1 cellular context compared by ENCODE assay signal in genomic region chr13:51845574-51846318, GRCh38.
A peak's percentile ranks its signal among the peaks of the same experiment; 100 is the strongest.
TF ChIP-seq lines count a peak whose summit lies in the region.

No MANE protein-coding gene starts in this region.

TF ChIP-seq in HepG2, 621 proteins besides CTCF, POLR2A, EP300 and RAD21 (continues in another document):
- TF ChIP-seq, protein P1, sequence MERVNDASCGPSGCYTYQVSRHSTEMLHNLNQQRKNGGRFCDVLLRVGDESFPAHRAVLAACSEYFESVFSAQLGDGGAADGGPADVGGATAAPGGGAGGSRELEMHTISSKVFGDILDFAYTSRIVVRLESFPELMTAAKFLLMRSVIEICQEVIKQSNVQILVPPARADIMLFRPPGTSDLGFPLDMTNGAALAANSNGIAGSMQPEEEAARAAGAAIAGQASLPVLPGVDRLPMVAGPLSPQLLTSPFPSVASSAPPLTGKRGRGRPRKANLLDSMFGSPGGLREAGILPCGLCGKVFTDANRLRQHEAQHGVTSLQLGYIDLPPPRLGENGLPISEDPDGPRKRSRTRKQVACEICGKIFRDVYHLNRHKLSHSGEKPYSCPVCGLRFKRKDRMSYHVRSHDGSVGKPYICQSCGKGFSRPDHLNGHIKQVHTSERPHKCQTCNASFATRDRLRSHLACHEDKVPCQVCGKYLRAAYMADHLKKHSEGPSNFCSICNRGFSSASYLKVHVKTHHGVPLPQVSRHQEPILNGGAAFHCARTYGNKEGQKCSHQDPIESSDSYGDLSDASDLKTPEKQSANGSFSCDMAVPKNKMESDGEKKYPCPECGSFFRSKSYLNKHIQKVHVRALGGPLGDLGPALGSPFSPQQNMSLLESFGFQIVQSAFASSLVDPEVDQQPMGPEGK (CRISPR knock-in tag; IDR thresholded peaks at IDR 0.05) = peak; percentile 65
- TF ChIP-seq SP5 (CRISPR knock-in tag; IDR thresholded peaks at IDR 0.05; ENCODE audit: borderline replicate concordance, low read depth) (no peak), ZHX2 (IDR thresholded peaks at IDR 0.05; ENCODE audit: low read depth) (no peak), ZHX2 (CRISPR knock-in tag; IDR thresholded peaks at IDR 0.05; ENCODE audit: borderline replicate concordance) (no peak), YY1 (IDR thresholded peaks at IDR 0.05; ENCODE audit: insufficient read depth, insufficient replicate concordance, low read depth, low read length) (no peak), ZNF678 (CRISPR knock-in tag; IDR thresholded peaks at IDR 0.05) (no peak), HMG20B (CRISPR knock-in tag; conservative IDR thresholded peaks at IDR 0.05) (no peak), CREB1 (IDR thresholded peaks at IDR 0.05) (no peak), CREB1 (CRISPR knock-in tag; IDR thresholded peaks at IDR 0.05) (no peak), SNAPC2 (CRISPR knock-in tag; IDR thresholded peaks at IDR 0.05) (no peak), ZNF367 (CRISPR knock-in tag; IDR thresholded peaks at IDR 0.05; ENCODE audit: borderline replicate concordance) (no peak), KDM5A (IDR thresholded peaks at IDR 0.05; ENCODE audit: borderline replicate concordance, low read length) (no peak), FOXA3 (CRISPR knock-in tag; IDR thresholded peaks at IDR 0.05) (no peak), ZNF562 (CRISPR knock-in tag; IDR thresholded peaks at IDR 0.05; ENCODE audit: borderline replicate concordance) (no peak), ZNF7 (CRISPR knock-in tag; IDR thresholded peaks at IDR 0.05) (no peak), CENPX (CRISPR knock-in tag; IDR thresholded peaks at IDR 0.05) (no peak), ZNF350 (CRISPR knock-in tag; IDR thresholded peaks at IDR 0.05; ENCODE audit: borderline replicate concordance, low read depth) (no peak)
- TF ChIP-seq, protein P2, sequence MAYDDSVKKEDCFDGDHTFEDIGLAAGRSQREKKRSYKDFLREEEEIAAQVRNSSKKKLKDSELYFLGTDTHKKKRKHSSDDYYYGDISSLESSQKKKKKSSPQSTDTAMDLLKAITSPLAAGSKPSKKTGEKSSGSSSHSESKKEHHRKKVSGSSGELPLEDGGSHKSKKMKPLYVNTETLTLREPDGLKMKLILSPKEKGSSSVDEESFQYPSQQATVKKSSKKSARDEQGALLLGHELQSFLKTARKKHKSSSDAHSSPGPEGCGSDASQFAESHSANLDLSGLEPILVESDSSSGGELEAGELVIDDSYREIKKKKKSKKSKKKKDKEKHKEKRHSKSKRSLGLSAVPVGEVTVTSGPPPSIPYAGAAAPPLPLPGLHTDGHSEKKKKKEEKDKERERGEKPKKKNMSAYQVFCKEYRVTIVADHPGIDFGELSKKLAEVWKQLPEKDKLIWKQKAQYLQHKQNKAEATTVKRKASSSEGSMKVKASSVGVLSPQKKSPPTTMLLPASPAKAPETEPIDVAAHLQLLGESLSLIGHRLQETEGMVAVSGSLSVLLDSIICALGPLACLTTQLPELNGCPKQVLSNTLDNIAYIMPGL (CRISPR knock-in tag; IDR thresholded peaks at IDR 0.05; ENCODE audit: borderline replicate concordance in 1 of 2, low read depth in 1 of 2) = 0 out of 4 replicates have a peak, but pooled peaks of 1 of the 2 experiments have one; percentile 5
- TF ChIP-seq, protein P3, sequence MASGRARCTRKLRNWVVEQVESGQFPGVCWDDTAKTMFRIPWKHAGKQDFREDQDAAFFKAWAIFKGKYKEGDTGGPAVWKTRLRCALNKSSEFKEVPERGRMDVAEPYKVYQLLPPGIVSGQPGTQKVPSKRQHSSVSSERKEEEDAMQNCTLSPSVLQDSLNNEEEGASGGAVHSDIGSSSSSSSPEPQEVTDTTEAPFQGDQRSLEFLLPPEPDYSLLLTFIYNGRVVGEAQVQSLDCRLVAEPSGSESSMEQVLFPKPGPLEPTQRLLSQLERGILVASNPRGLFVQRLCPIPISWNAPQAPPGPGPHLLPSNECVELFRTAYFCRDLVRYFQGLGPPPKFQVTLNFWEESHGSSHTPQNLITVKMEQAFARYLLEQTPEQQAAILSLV (CRISPR knock-in tag; IDR thresholded peaks at IDR 0.05; ENCODE audit: borderline replicate concordance) = no peak
- TF ChIP-seq, protein P4, sequence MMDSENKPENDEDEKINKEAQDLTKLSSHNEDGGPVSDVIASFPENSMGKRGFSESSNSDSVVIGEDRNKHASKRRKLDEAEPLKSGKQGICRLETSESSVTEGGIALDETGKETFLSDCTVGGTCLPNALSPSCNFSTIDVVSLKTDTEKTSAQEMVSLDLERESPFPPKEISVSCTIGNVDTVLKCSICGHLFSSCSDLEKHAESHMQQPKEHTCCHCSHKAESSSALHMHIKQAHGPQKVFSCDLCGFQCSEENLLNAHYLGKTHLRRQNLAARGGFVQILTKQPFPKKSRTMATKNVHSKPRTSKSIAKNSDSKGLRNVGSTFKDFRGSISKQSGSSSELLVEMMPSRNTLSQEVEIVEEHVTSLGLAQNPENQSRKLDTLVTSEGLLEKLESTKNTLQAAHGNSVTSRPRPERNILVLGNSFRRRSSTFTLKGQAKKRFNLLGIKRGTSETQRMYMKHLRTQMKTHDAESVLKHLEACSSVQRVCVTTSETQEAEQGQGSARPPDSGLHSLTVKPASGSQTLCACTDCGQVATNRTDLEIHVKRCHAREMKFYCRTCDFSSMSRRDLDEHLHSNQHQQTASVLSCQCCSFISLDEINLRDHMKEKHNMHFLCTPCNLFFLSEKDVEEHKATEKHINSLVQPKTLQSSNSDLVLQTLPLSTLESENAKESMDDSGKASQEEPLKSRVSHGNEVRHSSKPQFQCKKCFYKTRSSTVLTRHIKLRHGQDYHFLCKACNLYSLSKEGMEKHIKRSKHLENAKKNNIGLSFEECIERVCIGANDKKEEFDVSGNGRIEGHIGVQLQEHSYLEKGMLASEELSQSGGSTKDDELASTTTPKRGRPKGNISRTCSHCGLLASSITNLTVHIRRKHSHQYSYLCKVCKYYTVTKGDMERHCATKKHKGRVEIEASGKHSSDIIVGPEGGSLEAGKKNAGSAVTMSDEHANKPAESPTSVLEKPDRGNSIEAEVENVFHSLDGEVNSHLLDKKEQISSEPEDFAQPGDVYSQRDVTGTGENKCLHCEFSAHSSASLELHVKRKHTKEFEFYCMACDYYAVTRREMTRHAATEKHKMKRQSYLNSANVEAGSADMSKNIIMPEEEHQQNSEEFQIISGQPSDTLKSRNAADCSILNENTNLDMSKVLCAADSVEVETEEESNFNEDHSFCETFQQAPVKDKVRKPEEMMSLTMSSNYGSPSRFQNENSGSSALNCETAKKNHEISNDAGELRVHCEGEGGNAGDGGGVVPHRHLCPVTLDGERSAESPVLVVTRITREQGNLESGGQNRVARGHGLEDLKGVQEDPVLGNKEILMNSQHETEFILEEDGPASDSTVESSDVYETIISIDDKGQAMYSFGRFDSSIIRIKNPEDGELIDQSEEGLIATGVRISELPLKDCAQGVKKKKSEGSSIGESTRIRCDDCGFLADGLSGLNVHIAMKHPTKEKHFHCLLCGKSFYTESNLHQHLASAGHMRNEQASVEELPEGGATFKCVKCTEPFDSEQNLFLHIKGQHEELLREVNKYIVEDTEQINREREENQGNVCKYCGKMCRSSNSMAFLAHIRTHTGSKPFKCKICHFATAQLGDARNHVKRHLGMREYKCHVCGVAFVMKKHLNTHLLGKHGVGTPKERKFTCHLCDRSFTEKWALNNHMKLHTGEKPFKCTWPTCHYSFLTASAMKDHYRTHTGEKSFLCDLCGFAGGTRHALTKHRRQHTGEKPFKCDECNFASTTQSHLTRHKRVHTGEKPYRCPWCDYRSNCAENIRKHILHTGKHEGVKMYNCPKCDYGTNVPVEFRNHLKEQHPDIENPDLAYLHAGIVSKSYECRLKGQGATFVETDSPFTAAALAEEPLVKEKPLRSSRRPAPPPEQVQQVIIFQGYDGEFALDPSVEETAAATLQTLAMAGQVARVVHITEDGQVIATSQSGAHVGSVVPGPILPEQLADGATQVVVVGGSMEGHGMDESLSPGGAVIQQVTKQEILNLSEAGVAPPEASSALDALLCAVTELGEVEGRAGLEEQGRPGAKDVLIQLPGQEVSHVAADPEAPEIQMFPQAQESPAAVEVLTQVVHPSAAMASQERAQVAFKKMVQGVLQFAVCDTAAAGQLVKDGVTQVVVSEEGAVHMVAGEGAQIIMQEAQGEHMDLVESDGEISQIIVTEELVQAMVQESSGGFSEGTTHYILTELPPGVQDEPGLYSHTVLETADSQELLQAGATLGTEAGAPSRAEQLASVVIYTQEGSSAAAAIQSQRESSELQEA (CRISPR knock-in tag; IDR thresholded peaks at IDR 0.05; ENCODE audit: not compliant biosample characterization) = no peak
- TF ChIP-seq, protein P5, sequence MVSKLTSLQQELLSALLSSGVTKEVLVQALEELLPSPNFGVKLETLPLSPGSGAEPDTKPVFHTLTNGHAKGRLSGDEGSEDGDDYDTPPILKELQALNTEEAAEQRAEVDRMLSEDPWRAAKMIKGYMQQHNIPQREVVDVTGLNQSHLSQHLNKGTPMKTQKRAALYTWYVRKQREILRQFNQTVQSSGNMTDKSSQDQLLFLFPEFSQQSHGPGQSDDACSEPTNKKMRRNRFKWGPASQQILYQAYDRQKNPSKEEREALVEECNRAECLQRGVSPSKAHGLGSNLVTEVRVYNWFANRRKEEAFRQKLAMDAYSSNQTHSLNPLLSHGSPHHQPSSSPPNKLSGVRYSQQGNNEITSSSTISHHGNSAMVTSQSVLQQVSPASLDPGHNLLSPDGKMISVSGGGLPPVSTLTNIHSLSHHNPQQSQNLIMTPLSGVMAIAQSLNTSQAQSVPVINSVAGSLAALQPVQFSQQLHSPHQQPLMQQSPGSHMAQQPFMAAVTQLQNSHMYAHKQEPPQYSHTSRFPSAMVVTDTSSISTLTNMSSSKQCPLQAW (CRISPR knock-in tag; IDR thresholded peaks at IDR 0.05) = 0 out of 2 replicates have a peak, but pooled peaks have one; percentile 37
- TF ChIP-seq, protein P6, sequence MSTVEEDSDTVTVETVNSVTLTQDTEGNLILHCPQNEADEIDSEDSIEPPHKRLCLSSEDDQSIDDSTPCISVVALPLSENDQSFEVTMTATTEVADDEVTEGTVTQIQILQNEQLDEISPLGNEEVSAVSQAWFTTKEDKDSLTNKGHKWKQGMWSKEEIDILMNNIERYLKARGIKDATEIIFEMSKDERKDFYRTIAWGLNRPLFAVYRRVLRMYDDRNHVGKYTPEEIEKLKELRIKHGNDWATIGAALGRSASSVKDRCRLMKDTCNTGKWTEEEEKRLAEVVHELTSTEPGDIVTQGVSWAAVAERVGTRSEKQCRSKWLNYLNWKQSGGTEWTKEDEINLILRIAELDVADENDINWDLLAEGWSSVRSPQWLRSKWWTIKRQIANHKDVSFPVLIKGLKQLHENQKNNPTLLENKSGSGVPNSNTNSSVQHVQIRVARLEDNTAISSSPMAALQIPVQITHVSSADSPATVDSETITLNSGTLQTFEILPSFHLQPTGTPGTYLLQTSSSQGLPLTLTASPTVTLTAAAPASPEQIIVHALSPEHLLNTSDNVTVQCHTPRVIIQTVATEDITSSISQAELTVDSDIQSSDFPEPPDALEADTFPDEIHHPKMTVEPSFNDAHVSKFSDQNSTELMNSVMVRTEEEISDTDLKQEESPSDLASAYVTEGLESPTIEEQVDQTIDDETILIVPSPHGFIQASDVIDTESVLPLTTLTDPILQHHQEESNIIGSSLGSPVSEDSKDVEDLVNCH (CRISPR knock-in tag; IDR thresholded peaks at IDR 0.05) = 0 out of 2 replicates have a peak, but pooled peaks have one; percentile 49
